8 cellular contexts compared by ENCODE assay signal in genomic region chr18:63157293-63158011, GRCh38.
DNase-seq lines count a peak whose midpoint lies in the region; ATAC-seq, FAIRE-seq and TF ChIP-seq lines count a peak whose summit lies in the region.

No MANE protein-coding gene starts in this region.

- peak; percentile 96 for FAIRE-seq in GM12892 (lab: Jason Lieb, UNC)

- peak overlapping the region; percentile 15 to 57 for H3K9ac ChIP-seq in mucosa of rectum (ENCODE audit: low read depth in 1 of 2, low read length in 2 of 2)

- no TSS peak for BruUV-seq in A673 (replicated peaks; lab: Mats Ljungman, UMichigan)

- peak; percentile 12 for ATAC-seq in HG02588 (IDR thresholded peaks at IDR 0.05; ENCODE audit: unreplicated experiment)

- H3K9me3 ChIP-seq in Peyer's patch (no peaks in the 10 kb centered on the region), mucosa of rectum (ENCODE audit: control insufficient read depth in 2 of 2, low read length in 2 of 2) (no peaks in the 10 kb centered on the region), A673 (ENCODE audit: low read depth, low read length, poor library complexity, severe bottlenecking) (no peaks in the 10 kb centered on the region)

- H3K4me1 ChIP-seq in Peyer's patch (peaks cover 7 to 52% (median 32%) of the 10 kb centered on the region in 4 donors), mucosa of rectum (ENCODE audit: control insufficient read depth in 2 of 2, insufficient read depth in 2 of 2, low read length in 2 of 2) (peaks cover 54 to 56% of the 10 kb centered on the region in 2 donors), A673 (ENCODE audit: insufficient read depth, low read length, poor library complexity, severe bottlenecking) (peaks cover 31% of the 10 kb centered on the region)

- TF ChIP-seq CTCF in Peyer's patch (IDR thresholded peaks at IDR 0.05) = no peak
- no peak for TF ChIP-seq CTCF in A673 (conservative IDR thresholded peaks at IDR 0.05; ENCODE audit: low read depth, low read length)

- DNase-seq in GM12892 (ENCODE audit: insufficient read length) (no peak), Peyer's patch (peak in 2 of 3 donors; percentile 57 to 67), A673 (ENCODE audit: low spot score) (no peak), NCI-H128 (lab: John Stamatoyannopoulos, UW; ENCODE audit: unreplicated experiment) (no peak), anterior cingulate cortex (lab: John Stamatoyannopoulos, UW) (no peak)
- no peak for DNase-seq in effector CD8-positive, alpha-beta T cell (lab: John Stamatoyannopoulos, UW)

- intact Hi-C loops in A673 (cut with micrococcal nuclease; ENCODE audit: unreplicated experiment) = loop anchor here (5.0 kb wide), 1 partner anchor 140 kb away; no protein-coding TSS in a partner anchor

- TF ChIP-seq POLR2A in GM12892 (IDR thresholded peaks at IDR 0.05; ENCODE audit: low read depth, low read length) (peak; percentile 56; the same call in 1 of the 2 replicates), Peyer's patch (IDR thresholded peaks at IDR 0.05) (no peak)

- CTCF ChIA-PET in A673 (lab: Charles Lee) = no interaction called here

- H3K27ac ChIP-seq in Peyer's patch = peak overlapping the region; percentile 64 to 93 (median 86)
- peak overlapping the region; percentile 76 to 88 for H3K27ac ChIP-seq in mucosa of rectum (ENCODE audit: low read depth in 2 of 2, low read length in 2 of 2)
- no peak overlapping the region for H3K27ac ChIP-seq in A673 (ENCODE audit: low read depth, low read length, poor library complexity, severe bottlenecking)

- H3K27me3 ChIP-seq in Peyer's patch (no peaks in the 10 kb centered on the region), mucosa of rectum (ENCODE audit: control insufficient read depth in 2 of 2, insufficient read depth in 2 of 2, low read length in 2 of 2) (no peaks in the 10 kb centered on the region), A673 (replicated peaks; ENCODE audit: insufficient read depth, low read depth, low read length, poor library complexity) (no peaks in the 10 kb centered on the region)

- POLR2A ChIA-PET in A673 (lab: Charles Lee; ENCODE audit: low non-redundant PET) = no interaction called here

- H3K4me3 ChIP-seq in Peyer's patch (peak overlapping the region in 2 of 4 donors; percentile 4 to 12), mucosa of rectum (ENCODE audit: low read length in 2 of 2) (peak overlapping the region in 1 of 2 donors; percentile 59), A673 (ENCODE audit: low read depth, low read length, poor library complexity, severe bottlenecking) (no peak overlapping the region)

- H3K36me3 ChIP-seq in Peyer's patch = no peaks in the 10 kb centered on the region
- no peaks in the 10 kb centered on the region for H3K36me3 ChIP-seq in mucosa of rectum (ENCODE audit: control insufficient read depth in 2 of 2, insufficient read depth in 2 of 2, low read length in 2 of 2)
- no peaks in the 10 kb centered on the region for H3K36me3 ChIP-seq in A673 (ENCODE audit: insufficient read depth, low read length, poor library complexity, severe bottlenecking)

Comparison
In these comparisons a context has a peak if more than half of its experiments do, and no peak if none do; other contexts are left out.
1. DNase-seq: peak in Peyer's patch (2 of 3); none in GM12892 (single experiment), A673 (single experiment), NCI-H128 (single experiment), effector CD8-positive, alpha-beta T cell (single experiment) and anterior cingulate cortex (0 of 58).